In the genomic region with DNA sequence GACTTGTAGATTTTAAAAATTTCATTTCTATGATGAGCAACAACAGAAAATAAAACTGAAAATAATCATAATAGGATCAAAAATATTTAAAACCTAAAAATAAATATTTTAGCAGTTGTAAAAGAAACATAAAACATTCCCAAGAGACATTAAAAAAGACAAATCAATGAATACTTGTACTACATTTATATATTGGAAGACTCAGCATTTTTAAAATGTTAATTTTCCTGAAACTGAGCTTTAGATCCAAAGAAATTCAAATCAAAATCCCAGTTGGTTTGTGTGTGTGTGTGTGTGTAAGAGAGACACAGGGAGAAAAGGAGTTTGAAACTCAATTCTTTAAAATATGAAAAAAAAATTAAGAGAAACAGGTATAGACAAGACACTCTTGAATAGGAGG, we compare ENCODE assay signal across 35 cellular contexts.
"Had no signal": no experiment of that assay in that cellular context is flagged by ENCODE, and none has a peak within 500 bp of the region (broad histone marks: within the 10 kb centered on the region; RNA-seq: fewer than 3 reads in every experiment).

No MANE protein-coding gene starts in this region.

- H3K36me3 ChIP-seq: adrenal gland, brain microvascular endothelial cell, breast epithelium had no signal

- FAIRE-seq: astrocyte, TTC549 had no signal

- H3K4me3 ChIP-seq: adrenal gland, body of pancreas, breast epithelium had no signal

- ATAC-seq: activated CD4-positive, alpha-beta T cell treated with anti-CD3 and anti-CD28 coated beads for 36 hours; activated CD4-positive, CD25-positive, alpha-beta regulatory T cell treated with anti-CD3 and anti-CD28 coated beads, Interleukin-2, amount 50 U/mL, for 24 hours; activated CD8-positive, alpha-beta T cell treated with anti-CD3 and anti-CD28 coated beads for 36 hours; activated naive CD4-positive, alpha-beta T cell treated with anti-CD3 and anti-CD28 coated beads, Interleukin-2, amount 50 U/mL, for 72 hours; activated T-cell treated with anti-CD3 and anti-CD28 coated beads, Interleukin-2, amount 50 U/mL, for 4 hours; activated T-cell treated with anti-CD3 and anti-CD28 coated beads, Interleukin-2, amount 50 U/mL, for 72 hours; activated T-helper 17 cell treated with anti-CD3 and anti-CD28 coated beads, Interleukin-2, amount 50 U/mL, for 72 hours; body of pancreas; WTC11 had no signal

- DNase-seq: activated CD4-positive, alpha-beta memory T cell treated with anti-CD3 and anti-CD28 coated beads for 36 hours; activated CD4-positive, alpha-beta T cell treated with anti-CD3 and anti-CD28 coated beads for 1 hour; activated CD4-positive, alpha-beta T cell treated with anti-CD3 and anti-CD28 coated beads for 36 hours; activated CD4-positive, alpha-beta T cell treated with anti-CD3 and anti-CD28 coated beads for 48 hours; activated CD4-positive, alpha-beta T cell treated with anti-CD3 and anti-CD28 coated beads, Interleukin-2, amount 10 ng/mL, durations not matched to agents 7 days and 5 days; activated CD4-positive, CD25-positive, alpha-beta regulatory T cell; activated CD8-positive, alpha-beta memory T cell treated with anti-CD3 and anti-CD28 coated beads, Interleukin-2, amount 50 U/mL, for 4 hours; activated CD8-positive, alpha-beta T cell treated with anti-CD3 and anti-CD28 coated beads for 36 hours; activated effector memory CD4-positive, alpha-beta T cell treated with anti-CD3 and anti-CD28 coated beads, Interleukin-2, amount 50 U/mL, for 16 hours; activated gamma-delta T cell treated with Interleukin-2 at 50 U/mL for 16 hours; activated naive CD4-positive, alpha-beta T cell; activated naive CD4-positive, alpha-beta T cell treated with anti-CD3 and anti-CD28 coated beads for 36 hours; activated naive CD4-positive, alpha-beta T cell treated with anti-CD3 and anti-CD28 coated beads, Interleukin-2, amount 50 U/mL, for 16 hours; activated naive CD8-positive, alpha-beta T cell treated with anti-CD3 and anti-CD28 coated beads for 36 hours; activated T-cell treated with anti-CD3 and anti-CD28 coated beads for 4 hours; activated T-cell treated with anti-CD3 and anti-CD28 coated beads, Interleukin-2, amount 50 U/mL, for 1 hour; activated T-cell treated with anti-CD3 and anti-CD28 coated beads, Interleukin-2, amount 50 U/mL, for 4 hours; activated T-cell treated with anti-CD3 and anti-CD28 coated beads, Interleukin-2, amount 50 U/mL, for 72 hours; adrenal gland; amniotic stem cell; aorta; body of pancreas; brain microvascular endothelial cell; central memory CD4-positive, alpha-beta T cell; T-helper 1 cell; T-helper 2 cell; T-helper 9 cell had no signal

- H3K27ac ChIP-seq: adrenal gland, body of pancreas, brain microvascular endothelial cell, breast epithelium, VCaP had no signal

- H3K27me3 ChIP-seq: adrenal gland, body of pancreas, brain microvascular endothelial cell, breast epithelium had no signal

- H3K9me3 ChIP-seq: adrenal gland, body of pancreas, breast epithelium had no signal

- H3K4me1 ChIP-seq: adrenal gland, body of pancreas, breast epithelium had no signal
